Comparison of ENCODE assay signal across 13 cellular contexts in genomic region chr9:127754099-127754760, GRCh38. TPM values are rescaled to one million over a fixed set of nuclear protein-coding genes. Genes with fewer than 3 reads are reported as not detected.
DNase-seq lines count a peak whose midpoint lies in the region; ATAC-seq lines count a peak whose summit lies in the region.
"Had no signal": no experiment of that assay in that cellular context is flagged by ENCODE, and none has a peak within 500 bp of the region (broad histone marks: within the 10 kb centered on the region; RNA-seq: fewer than 3 reads in every experiment).

No MANE protein-coding gene starts in this region.

- peaks cover 17% of the 10 kb centered on the region for H3K36me3 ChIP-seq in NT2/D1 (ENCODE audit: insufficient read depth, insufficient read length, low read length)

- H3K27me3 ChIP-seq in NT2/D1 (ENCODE audit: insufficient read depth, insufficient read length): peaks cover 52% of the 10 kb centered on the region
- no peaks in the 10 kb centered on the region for H3K27me3 ChIP-seq in right cardiac atrium (ENCODE audit: control insufficient read depth, insufficient read depth)

- H3K27ac ChIP-seq in right cardiac atrium (ENCODE audit: low read length): no peak overlapping the region
- H3K27ac ChIP-seq: 22Rv1 had no signal

- intact Hi-C loops in right cardiac atrium (cut with DNase I): no loop called here

- H3K4me3 ChIP-seq in NT2/D1 (ENCODE audit: insufficient read length, low read depth) (peak overlapping the region; percentile 69), right cardiac atrium (ENCODE audit: low read length) (no peak overlapping the region)
- H3K4me3 ChIP-seq: GM12878 had no signal

- DNase-seq in DMS 273 (lab: John Stamatoyannopoulos, UW; ENCODE audit: unreplicated experiment) (peak; percentile 81), DMS 273 treated with DMSO at 0.1 percent for 48 hours (lab: John Stamatoyannopoulos, UW) (no peak), NT2/D1 (ENCODE audit: low read depth, low spot score) (peak; percentile 52), right cardiac atrium (peak in 1 of 3 donors; percentile 52), retina (peak; percentile 93), globus pallidus (ENCODE audit: low spot score) (no peak)
- DNase-seq in stimulated activated naive CD4-positive, alpha-beta T cell (lab: John Stamatoyannopoulos, UW): no peak
- DNase-seq in activated effector memory CD4-positive, alpha-beta T cell treated with anti-CD3 and anti-CD28 coated beads, Interleukin-2, amount 50 U/mL, for 16 hours: no peak
- DNase-seq: activated T-cell treated with anti-CD3 and anti-CD28 coated beads for 4 hours; stimulated activated CD4-positive, alpha-beta T cell treated with anti-CD3 and anti-CD28 coated beads, Interleukin-2, amount 100 ng/mL, for 24 hours had no signal

- peak; percentile 27 to 38 for ATAC-seq in right cardiac atrium
- ATAC-seq: GM12878 had no signal

- WGBS in right cardiac atrium: 34% methylated on average over 56 of the region's 56 CpGs

- H3K4me1 ChIP-seq in NT2/D1 (ENCODE audit: insufficient read depth, insufficient read length) (peaks cover 10% of the 10 kb centered on the region), right cardiac atrium (ENCODE audit: control insufficient read depth, insufficient read depth, low read length) (no peaks in the 10 kb centered on the region)

- peak overlapping the region; percentile 64 for H3K9ac ChIP-seq in NT2/D1 (ENCODE audit: insufficient read length, low read depth)

- H3K9me3 ChIP-seq in NT2/D1 (ENCODE audit: insufficient read depth, low read length) (no peaks in the 10 kb centered on the region), right cardiac atrium (ENCODE audit: control insufficient read depth, low read length) (no peaks in the 10 kb centered on the region)

RNA-seq across cellular contexts. Expression of gene TOR2A, which starts 19.1 kb away (rescaled TPM):
- 1 to 10 TPM; 3.1 to 3.9 (median 3.5) TPM for total RNA-seq in right cardiac atrium
- polyA plus RNA-seq in right cardiac atrium: 3.7 TPM

RNA-seq across cellular contexts. Expression of gene SH2D3C, which starts 24.2 kb away (rescaled TPM):
- 10 to 100 TPM in 3 of 4 donors, 1 to 10 TPM in 1; 9.4 to 15.5 (median 12.7) TPM for total RNA-seq in right cardiac atrium
- polyA plus RNA-seq in right cardiac atrium: 17.4 TPM

RNA-seq across cellular contexts. Expression of gene CDK9, which starts 31.6 kb away (rescaled TPM):
- 10 to 100 TPM; 49.0 to 62.5 (median 58.6) TPM for total RNA-seq in right cardiac atrium
- polyA plus RNA-seq in right cardiac atrium: 37.3 TPM

RNA-seq across cellular contexts. Expression of gene TTC16, which starts 38.4 kb away (rescaled TPM):
- under 1 TPM in 3 of 4 donors, not detected in 1; 0.06 to 0.14 (median 0.11) TPM for total RNA-seq in right cardiac atrium
- polyA plus RNA-seq in right cardiac atrium: 0.14 TPM
- total RNA-seq: GM12878, lung microvascular endothelial cell had no signal

RNA-seq across cellular contexts. Expression of gene PTRH1, which starts 38.8 kb away (rescaled TPM):
- 10 to 100 TPM in 3 of 4 donors, 1 to 10 TPM in 1; 8.7 to 15.0 (median 11.6) TPM for total RNA-seq in right cardiac atrium
- polyA plus RNA-seq in right cardiac atrium: 16.3 TPM

Comparison
In these comparisons a context has a peak if more than half of its experiments do, and no peak if none do; other contexts are left out.
1. DNase-seq: peak in DMS 273 (single experiment), NT2/D1 (single experiment) and retina (single experiment); none in DMS 273 treated with DMSO at 0.1 percent for 48 hours (single experiment), stimulated activated naive CD4-positive, alpha-beta T cell (0 of 6), activated effector memory CD4-positive, alpha-beta T cell treated with anti-CD3 and anti-CD28 coated beads, Interleukin-2, amount 50 U/mL, for 16 hours (single experiment) and globus pallidus (single experiment).